Comparison of ENCODE assay signal across 8 cellular contexts in the genomic region with DNA sequence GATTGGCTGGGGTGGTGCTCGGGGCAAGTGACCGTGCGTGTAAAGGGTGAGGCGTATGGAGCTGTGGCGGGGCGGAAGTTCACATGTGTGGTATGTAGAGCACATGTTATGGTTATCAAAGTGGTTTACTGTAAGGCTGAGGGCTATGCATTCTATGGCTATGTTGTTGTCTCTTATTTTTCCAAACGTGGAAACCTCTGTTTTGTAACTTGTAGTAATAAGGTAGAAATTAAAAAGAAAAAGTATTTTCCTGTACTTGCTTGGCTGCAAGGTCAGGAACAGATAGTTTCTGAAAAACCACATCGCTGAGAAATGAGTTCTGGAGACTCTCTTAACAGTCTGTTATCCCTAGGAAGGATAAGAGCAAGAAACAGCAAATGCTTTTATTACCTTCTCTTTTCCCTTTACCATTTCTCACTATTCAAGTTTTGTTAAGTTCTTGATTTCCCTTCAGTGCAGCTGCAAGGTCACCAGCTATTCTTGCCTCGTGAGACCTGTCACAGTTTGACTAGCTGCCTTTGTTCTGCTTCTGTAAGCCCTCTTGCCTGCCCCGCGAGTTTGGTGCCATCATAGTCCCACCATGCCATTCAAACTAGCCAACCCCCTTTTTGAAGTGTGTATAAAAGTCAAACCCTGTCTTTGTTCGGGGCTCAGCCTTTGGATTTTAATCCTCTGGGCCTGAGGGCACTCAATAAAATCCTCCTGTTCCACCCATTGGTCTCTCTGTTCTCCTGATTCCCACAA. TPM values are rescaled to one million over a fixed set of nuclear protein-coding genes. Genes with fewer than 3 reads are reported as not detected.
DNase-seq lines count a peak whose midpoint lies in the region; ATAC-seq, FAIRE-seq and TF ChIP-seq lines count a peak whose summit lies in the region.

No MANE protein-coding gene starts in this region.

- H3K36me3 Mint-ChIP-seq in immature natural killer cell, result peaks cover 0 to 5% (median 0%) of the 10 kb centered on the region in 3 donors

- FAIRE-seq in RCC 7860 (lab: Jason Lieb, UNC), result peak; percentile 88

- intact Hi-C loops in body of pancreas (cut with DNase I), result no loop called here

- 4% methylated on average over 12 of the region's 12 CpGs for WGBS in body of pancreas, 2 donors

- no peaks in the 10 kb centered on the region for H3K36me3 ChIP-seq in body of pancreas (replicated peaks in 1 of 2; ENCODE audit: insufficient read depth in 1 of 2, low read depth in 2 of 2)

- TF ChIP-seq POLR2A in body of pancreas (IDR thresholded peaks at IDR 0.05), result peak; percentile 99 to 100 (median 100)

- peak; percentile 77 to 85 for ATAC-seq in activated CD4-positive, CD25-positive, alpha-beta regulatory T cell treated with anti-CD3 and anti-CD28 coated beads, Interleukin-2, amount 50 U/mL, for 24 hours
- ATAC-seq in GM21786 (IDR thresholded peaks at IDR 0.05; ENCODE audit: unreplicated experiment) (peak; percentile 73), body of pancreas (peak; percentile 85)

- no peak overlapping the region for H3K27ac Mint-ChIP-seq in immature natural killer cell

- DNase-seq in activated CD4-positive, CD25-positive, alpha-beta regulatory T cell treated with anti-CD3 and anti-CD28 coated beads, Interleukin-2, amount 50 U/mL, for 72 hours, result no peak
- DNase-seq in HuH-7.5 (ENCODE audit: low spot score), result peak; percentile 41
- peak; percentile 99 for DNase-seq in RCC 7860 (ENCODE audit: low spot score)
- peak; percentile 56 to 65 (median 58) for DNase-seq in body of pancreas
- DNase-seq in immature natural killer cell, result peak in 2 of 3 donors; percentile 34 to 43
- peak; percentile 71 for DNase-seq in stimulated activated CD4-positive, alpha-beta T cell treated with anti-CD3 and anti-CD28 coated beads, Interleukin-4, amount 100 ng/mL, for 24 hours

- H3K4me3 Mint-ChIP-seq in immature natural killer cell, result no peak overlapping the region

- H3K27me3 Mint-ChIP-seq in immature natural killer cell (ENCODE audit: low read depth in 3 of 3), result peaks cover 3 to 7% (median 5%) of the 10 kb centered on the region in 3 donors

- peaks cover 0 to 5% (median 0%) of the 10 kb centered on the region in 6 donors for H3K9me3 Mint-ChIP-seq in immature natural killer cell

- H3K9me3 ChIP-seq in body of pancreas, result peaks cover 0 to 4% (median 0%) of the 10 kb centered on the region in 3 donors

- no peaks in the 10 kb centered on the region for H3K27me3 ChIP-seq in body of pancreas

- peak overlapping the region; percentile 92 to 100 (median 98) for H3K27ac ChIP-seq in body of pancreas

- H3K4me1 Mint-ChIP-seq in immature natural killer cell, result peaks cover 15 to 21% of the 10 kb centered on the region in 2 donors

- no peak for TF ChIP-seq CTCF in body of pancreas (IDR thresholded peaks at IDR 0.05)

- no peak overlapping the region for H3K4me3 ChIP-seq in body of pancreas

- peaks cover 13% of the 10 kb centered on the region for H3K4me1 ChIP-seq in body of pancreas

RNA-seq across cellular contexts. Expression of a gene that starts 9.5 kb away (rescaled TPM):
- over 10,000 TPM in 1 of 2 donors, under 1 TPM in 1; under 0.01 to 15,479 TPM for total RNA-seq in body of pancreas
- polyA plus RNA-seq in immature natural killer cell, result 10 to 100 TPM in 1 of 3 donors, not detected in 2; 28.1 TPM

RNA-seq across cellular contexts. Expression of a gene that starts 16.4 kb away (rescaled TPM):
- 100 to 1,000 TPM in 1 of 2 donors, 10 to 100 TPM in 1; 49.8 to 151 TPM for total RNA-seq in body of pancreas
- polyA plus RNA-seq in immature natural killer cell, result 1 to 10 TPM in 2 of 3 donors, under 1 TPM in 1; 0.35 to 6.5 (median 5.4) TPM
